Comparison of ENCODE assay signal across 1 cellular context in genomic region chr6:32193096-32193495, GRCh38.
TF ChIP-seq lines count a peak whose summit lies in the region.
"Not testable (repeated sequence)": the region's sequence is repeated elsewhere in the genome, so short reads cannot be mapped to it uniquely, and the experiment has no call there.

No MANE protein-coding gene starts in this region.

TF ChIP-seq in K562, 482 proteins besides CTCF, POLR2A, EP300 and RAD21:
- TF ChIP-seq NFRKB (IDR thresholded peaks at IDR 0.05; ENCODE audit: low read depth): 0 out of 2 replicates have a peak, but pooled peaks have one; percentile 41
- not testable (repeated sequence) for TF ChIP-seq NR2C2 (CRISPR knock-in tag; IDR thresholded peaks at IDR 0.05)
- TF ChIP-seq NR2C2 (tag; IDR thresholded peaks at IDR 0.05): 0 out of 2 replicates have a peak, but pooled peaks have one; percentile 31
- 0 out of 2 replicates have a peak, but pooled peaks have one; percentile 12 for TF ChIP-seq GABPB1 (CRISPR knock-in tag; IDR thresholded peaks at IDR 0.05)
- peak in 1 of 2 experiments; percentile 46; a peak in 1 of 4 replicates for TF ChIP-seq ARNT (IDR thresholded peaks at IDR 0.05)
- 0 out of 2 replicates have a peak, but pooled peaks have one; percentile 6 for TF ChIP-seq LEF1 (IDR thresholded peaks at IDR 0.05)
- peak in 1 of 3 experiments; percentile 12; a peak in 1 of 6 replicates for TF ChIP-seq ZBTB11 (CRISPR knock-in tag; IDR thresholded peaks at IDR 0.05)
- TF ChIP-seq ZNF589 (CRISPR knock-in tag; IDR thresholded peaks at IDR 0.05; ENCODE audit: low read depth): peak; percentile 70; the same call in 1 of the 2 replicates
- peak; percentile 58 for TF ChIP-seq GABPA (tag; conservative IDR thresholded peaks at IDR 0.05; ENCODE audit: low read depth)
- 0 out of 2 replicates have a peak, but pooled peaks have one; percentile 20 for TF ChIP-seq TFAP4 (CRISPR knock-in tag; IDR thresholded peaks at IDR 0.05; ENCODE audit: borderline replicate concordance)
- TF ChIP-seq PML (IDR thresholded peaks at IDR 0.05; ENCODE audit: low read length): 0 out of 2 replicates have a peak, but pooled peaks have one; percentile 10
TF ChIP-seq in K562: peak in this region for 10; not testable (repeated sequence) for 472.
